12 cellular contexts compared by ENCODE assay signal in the genomic region with DNA sequence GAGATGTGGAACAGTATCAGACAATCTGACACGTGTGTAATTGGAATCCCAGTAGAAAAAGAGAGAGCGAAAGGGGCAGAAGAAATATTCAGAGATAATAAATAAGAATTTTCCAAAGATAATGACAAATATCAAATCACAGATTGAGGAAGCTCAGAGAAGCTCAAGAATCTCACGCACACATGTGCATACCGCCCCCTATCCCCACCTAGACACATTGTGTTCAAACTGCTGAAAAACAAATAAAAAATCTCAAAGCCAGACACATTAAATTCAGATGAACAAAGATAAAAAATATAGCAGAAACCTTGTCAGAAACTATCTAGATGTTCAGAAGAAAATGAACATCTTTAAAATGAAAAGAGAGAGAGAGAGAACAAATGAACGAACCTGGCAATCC. TPM values are rescaled to one million over a fixed set of nuclear protein-coding genes. Genes with fewer than 3 reads are reported as not detected.
DNase-seq lines count a peak whose midpoint lies in the region; ATAC-seq, FAIRE-seq and TF ChIP-seq lines count a peak whose summit lies in the region.
"Had no signal": no experiment of that assay in that cellular context is flagged by ENCODE, and none has a peak within 500 bp of the region (broad histone marks: within the 10 kb centered on the region; RNA-seq: fewer than 3 reads in every experiment).

No MANE protein-coding gene starts in this region.

- no peak overlapping the region for H2BK5ac ChIP-seq in IMR-90 (ENCODE audit: low read depth, low read length, poor library complexity, severe bottlenecking)

- no peak overlapping the region for H4K91ac ChIP-seq in IMR-90 (ENCODE audit: insufficient read depth, low read depth, low read length)

- no peaks in the 10 kb centered on the region for H3K4me1 Mint-ChIP-seq in astrocyte (ENCODE audit: low read depth, unreplicated experiment)

- H3K79me1 ChIP-seq in IMR-90 (ENCODE audit: low read depth in 1 of 2, low read length in 2 of 2): no peaks in the 10 kb centered on the region

- DNase-seq in NOMO-1 (lab: John Stamatoyannopoulos, UW; ENCODE audit: unreplicated experiment in 2 of 2): peak; percentile 1 to 17
- DNase-seq in NOMO-1 treated with dmso at 0.1 percent for 144 hours (lab: John Stamatoyannopoulos, UW; ENCODE audit: unreplicated experiment): no peak
- DNase-seq in IMR-90: no peak
- DNase-seq in astrocyte (ENCODE audit: low read depth): no peak
- no peak for DNase-seq in osteoblast (ENCODE audit: insufficient read length, low spot score, missing footprints)
- no peak for DNase-seq in COR-L47 (lab: John Stamatoyannopoulos, UW)
- no peak for DNase-seq in NCI-H1694 (lab: John Stamatoyannopoulos, UW)
- DNase-seq in kidney tubule cell (ENCODE audit: low spot score): no peak
- DNase-seq: NCI-H524 treated with DMSO at 0.1 percent for 48 hours had no signal

- H3K27ac Mint-ChIP-seq in astrocyte (ENCODE audit: unreplicated experiment): no peak overlapping the region
- H3K27ac Mint-ChIP-seq: activated naive CD4-positive, alpha-beta T cell treated with anti-CD3 and anti-CD28 coated beads, Interleukin-2, amount 50 U/mL, for 72 hours had no signal

- ATAC-seq in IMR-90 (ENCODE audit: low read depth): no peak
- ATAC-seq: activated naive CD4-positive, alpha-beta T cell treated with anti-CD3 and anti-CD28 coated beads, Interleukin-2, amount 50 U/mL, for 72 hours had no signal

- no peak overlapping the region for H2AK5ac ChIP-seq in IMR-90 (ENCODE audit: low read depth, low read length)

- no peaks in the 10 kb centered on the region for H3K9me3 Mint-ChIP-seq in astrocyte (ENCODE audit: unreplicated experiment)
- H3K9me3 Mint-ChIP-seq: activated naive CD4-positive, alpha-beta T cell treated with anti-CD3 and anti-CD28 coated beads, Interleukin-2, amount 50 U/mL, for 72 hours had no signal

- TF ChIP-seq CTCF in IMR-90 (conservative IDR thresholded peaks at IDR 0.05; ENCODE audit: low read depth, low read length) (no peak), astrocyte (IDR thresholded peaks at IDR 0.05; ENCODE audit: insufficient read depth, low read depth, low read length) (peak; percentile 23), osteoblast (IDR thresholded peaks at IDR 0.05; ENCODE audit: extremely low read depth, low read depth, low read length) (peak; percentile 37)

- peaks cover 15% of the 10 kb centered on the region for H3K27me3 ChIP-seq in IMR-90 (ENCODE audit: control insufficient read depth, insufficient read depth, low read length)
- no peaks in the 10 kb centered on the region for H3K27me3 ChIP-seq in astrocyte (ENCODE audit: insufficient read depth, low read length)
- peaks cover 11% of the 10 kb centered on the region for H3K27me3 ChIP-seq in osteoblast (ENCODE audit: insufficient read depth, low read length)
- H3K27me3 ChIP-seq: BLaER1 had no signal

- H2BK120ac ChIP-seq in IMR-90 (ENCODE audit: low read depth, low read length): no peak overlapping the region

- no peak overlapping the region for H3K4me3 ChIP-seq in IMR-90 (ENCODE audit: insufficient read depth, low read depth, low read length)
- no peak overlapping the region for H3K4me3 ChIP-seq in astrocyte (ENCODE audit: insufficient read depth, low read depth, low read length)
- no peak overlapping the region for H3K4me3 ChIP-seq in osteoblast (ENCODE audit: insufficient read depth, low read length)
- H3K4me3 ChIP-seq: BLaER1 had no signal

- H2BK15ac ChIP-seq in IMR-90 (ENCODE audit: low read depth, low read length): no peak overlapping the region

- H4K5ac ChIP-seq in IMR-90 (ENCODE audit: low read depth, low read length): no peak overlapping the region

- H3K23ac ChIP-seq in IMR-90 (ENCODE audit: low read depth, low read length): no peak overlapping the region

- H3K36me3 ChIP-seq in IMR-90 (ENCODE audit: control insufficient read depth, insufficient read depth, low read length): no peaks in the 10 kb centered on the region
- no peaks in the 10 kb centered on the region for H3K36me3 ChIP-seq in astrocyte (ENCODE audit: insufficient read depth, low read length)
- H3K36me3 ChIP-seq in osteoblast (ENCODE audit: insufficient read depth, low read length): no peaks in the 10 kb centered on the region
- H3K36me3 ChIP-seq: BLaER1 had no signal

- no TSS peak for BruUV-seq in IMR-90 (replicated peaks; lab: Mats Ljungman, UMichigan)

- no peak overlapping the region for H3K14ac ChIP-seq in IMR-90 (replicated peaks; ENCODE audit: low read depth, low read length)

- H4K20me1 ChIP-seq in IMR-90 (ENCODE audit: insufficient read depth, low read length): no peaks in the 10 kb centered on the region
- no peaks in the 10 kb centered on the region for H4K20me1 ChIP-seq in astrocyte (ENCODE audit: insufficient read depth, low read length)
- H4K20me1 ChIP-seq in osteoblast (ENCODE audit: insufficient read depth, low read length): no peaks in the 10 kb centered on the region
- H4K20me1 ChIP-seq: BLaER1 had no signal

- H3K4me2 ChIP-seq in IMR-90 (ENCODE audit: low read depth, low read length): no peak overlapping the region
- no peak overlapping the region for H3K4me2 ChIP-seq in astrocyte (ENCODE audit: low read length)
- H3K4me2 ChIP-seq in osteoblast (ENCODE audit: insufficient read depth, low read length): no peak overlapping the region
- H3K4me2 ChIP-seq: BLaER1 had no signal

- H3K27ac ChIP-seq in IMR-90 (ENCODE audit: insufficient read depth, low read length) (no peak overlapping the region), astrocyte (ENCODE audit: low read depth, low read length) (no peak overlapping the region), osteoblast (ENCODE audit: low read depth, low read length) (no peak overlapping the region)
- H3K27ac ChIP-seq: BLaER1 had no signal

- intact Hi-C loops in IMR-90 (cut with micrococcal nuclease): no loop called here

- H3K36me3 Mint-ChIP-seq in astrocyte (ENCODE audit: low read depth, unreplicated experiment): no peaks in the 10 kb centered on the region
- H3K36me3 Mint-ChIP-seq: activated naive CD4-positive, alpha-beta T cell treated with anti-CD3 and anti-CD28 coated beads, Interleukin-2, amount 50 U/mL, for 72 hours had no signal

- H3K4me3 Mint-ChIP-seq in astrocyte (ENCODE audit: unreplicated experiment): no peak overlapping the region

- H2BK20ac ChIP-seq in IMR-90 (ENCODE audit: low read depth, low read length): no peak overlapping the region

- no peak overlapping the region for H3K56ac ChIP-seq in IMR-90 (ENCODE audit: extremely low read depth, insufficient read depth, low read length)

- POLR2A ChIA-PET in IMR-90 (lab: Charles Lee; ENCODE audit: unreplicated experiment): no interaction called here

- no peaks in the 10 kb centered on the region for H3K79me2 ChIP-seq in astrocyte (ENCODE audit: insufficient read depth, low read length)
- H3K79me2 ChIP-seq in osteoblast (ENCODE audit: insufficient read depth, low read length): no peaks in the 10 kb centered on the region

- no peak overlapping the region for H3K4ac ChIP-seq in IMR-90 (ENCODE audit: low read depth, low read length)

- in situ Hi-C loops in IMR-90 (cut with MboI; ENCODE audit: low sequenced_read_pairs): no loop called here

- no peak overlapping the region for H3K18ac ChIP-seq in IMR-90 (ENCODE audit: low read depth, low read length)

- FAIRE-seq in astrocyte (lab: Jason Lieb, UNC): no peak
- FAIRE-seq: endothelial cell of umbilical vein had no signal

- no peaks in the 10 kb centered on the region for H3K4me1 ChIP-seq in IMR-90 (ENCODE audit: control insufficient read depth, insufficient read depth, low read length)
- no peaks in the 10 kb centered on the region for H3K4me1 ChIP-seq in astrocyte (ENCODE audit: insufficient read depth, low read length)
- no peaks in the 10 kb centered on the region for H3K4me1 ChIP-seq in osteoblast (ENCODE audit: insufficient read depth, low read length)
- H3K4me1 ChIP-seq: BLaER1 had no signal

- no peaks in the 10 kb centered on the region for H3K9me3 ChIP-seq in IMR-90 (ENCODE audit: control insufficient read depth, insufficient read depth, low read length)
- no peaks in the 10 kb centered on the region for H3K9me3 ChIP-seq in astrocyte (ENCODE audit: insufficient read depth, low read depth, low read length)
- H3K9me3 ChIP-seq in osteoblast (ENCODE audit: low read depth, low read length): no peaks in the 10 kb centered on the region
- H3K9me3 ChIP-seq: BLaER1 had no signal

- H2AK9ac ChIP-seq in IMR-90 (replicated peaks; ENCODE audit: low read depth, low read length, poor library complexity): no peak overlapping the region

- H2AFZ ChIP-seq in IMR-90 (replicated peaks; ENCODE audit: low read length, poor library complexity) (no peak overlapping the region), astrocyte (ENCODE audit: low read depth, low read length) (no peak overlapping the region), osteoblast (ENCODE audit: low read length) (no peak overlapping the region)

- TF ChIP-seq RAD21 in IMR-90 (IDR thresholded peaks at IDR 0.05; ENCODE audit: low read length): 0 out of 2 replicates have a peak, but pooled peaks have one; percentile 5

- no peak overlapping the region for H3K9ac ChIP-seq in IMR-90 (ENCODE audit: low read depth, low read length)
- no peak overlapping the region for H3K9ac ChIP-seq in astrocyte (ENCODE audit: low read length)
- H3K9ac ChIP-seq: BLaER1 had no signal

- WGBS in IMR-90 (ENCODE audit: extremely low coverage in 2 of 2, insufficient read length in 1 of 2), 2 experiments: no CpG with 5 or more reads among the region's 5 CpGs

- CTCF ChIA-PET in IMR-90 (lab: Yijun Ruan, JAX): interaction anchor here (0.5 to 1.1 kb wide), 2 partner anchors 12 to 105 kb away, joined by 3 to 4 read pairs; no protein-coding TSS in a partner anchor

- dilution Hi-C loops in IMR-90 (cut with HindIII; ENCODE audit: low sequenced_read_pairs, unreplicated experiment): no loop called here

- no peaks in the 10 kb centered on the region for H3K27me3 Mint-ChIP-seq in astrocyte (ENCODE audit: low read depth, unreplicated experiment)

- no peak for TF ChIP-seq POLR2A in IMR-90 (IDR thresholded peaks at IDR 0.05; ENCODE audit: low read depth, low read length)

- H3K9me1 ChIP-seq in IMR-90 (ENCODE audit: insufficient read depth, low read length): no peaks in the 10 kb centered on the region

- H4K8ac ChIP-seq in IMR-90 (ENCODE audit: low read depth in 2 of 2, low read length in 2 of 2): no peak overlapping the region

RNA-seq across cellular contexts. Expression of gene SFR1, which starts 17.2 kb away (rescaled TPM):
- total RNA-seq in IMR-90 (2012; rRNA removed) (1.6 and 5.6 TPM in 2 replicates), astrocyte (3.6 and 4.4 TPM in 2 replicates), osteoblast (9.7 and 11.6 TPM in 2 replicates)
- polyA plus RNA-seq in IMR-90 (2012; rRNA removed): 2.0 and 2.3 TPM in 2 replicates
- 0.42 and 1.0 TPM in 2 replicates for polyA plus RNA-seq in IMR-90 (2012; cell fraction: cytosol; rRNA removed)
- 0.08 and 1.3 TPM in 2 replicates for polyA plus RNA-seq in IMR-90 (2012; cell fraction: nucleus; rRNA removed; ENCODE audit: low replicate concordance)

RNA-seq across cellular contexts. Expression of gene COL17A1, which starts 53.5 kb away (rescaled TPM):
- 0.18 and 0.83 TPM in 2 replicates for total RNA-seq in IMR-90 (2012; rRNA removed)
- 0.14 and 0.32 TPM in 2 replicates for polyA plus RNA-seq in IMR-90 (2012; rRNA removed)
- polyA plus RNA-seq in IMR-90 (2012; cell fraction: cytosol; rRNA removed): 0.11 TPM in 2 replicates
- polyA plus RNA-seq in IMR-90 (2012; cell fraction: nucleus; rRNA removed; ENCODE audit: low replicate concordance): 0.60 and 0.83 TPM in 2 replicates
- total RNA-seq in astrocyte: 2.6 and 10.1 TPM in 2 replicates
- total RNA-seq in osteoblast: under 0.01 TPM in 2 replicates
- total RNA-seq: activated naive CD4-positive, alpha-beta T cell treated with anti-CD3 and anti-CD28 coated beads, Interleukin-2, amount 50 U/mL, for 72 hours had no signal

Comparison
In these comparisons a context has a peak if more than half of its experiments do, and no peak if none do; other contexts are left out.
1. DNase-seq: peak in NOMO-1 (2 of 2); none in NOMO-1 treated with dmso at 0.1 percent for 144 hours (single experiment), IMR-90 (single experiment), astrocyte (single experiment), osteoblast (single experiment), COR-L47 (single experiment), NCI-H1694 (single experiment) and kidney tubule cell (single experiment).